14 cellular contexts compared by ENCODE assay signal in genomic region chr13:51420681-51421476, GRCh38. TPM values are rescaled to one million over a fixed set of nuclear protein-coding genes. Genes with fewer than 3 reads are reported as not detected.
DNase-seq lines count a peak whose midpoint lies in the region; ATAC-seq, FAIRE-seq and TF ChIP-seq lines count a peak whose summit lies in the region.
"Had no signal": no experiment of that assay in that cellular context is flagged by ENCODE, and none has a peak within 500 bp of the region (broad histone marks: within the 10 kb centered on the region; RNA-seq: fewer than 3 reads in every experiment).

No MANE protein-coding gene starts in this region.

- POLR2A ChIA-PET in activated B cell treated with CpG ODN at 0.5 μM for 24 hours (lab: Charles Lee), result interaction anchor here (0.9 to 2.4 kb wide), 3 partner anchors 32 to 384 kb away, joined by 3 to 13 read pairs (median 3); partner anchors contain the start of gene INTS6

- peak overlapping the region; percentile 8 for H3K4me3 Mint-ChIP-seq in activated B cell treated with CpG ODN at 0.5 μM for 24 hours

- ATAC-seq in activated B cell treated with CpG ODN at 0.5 μM for 24 hours (ENCODE audit: low read depth), result no peak
- no peak for ATAC-seq in pancreas
- ATAC-seq in left cardiac atrium, result no peak
- ATAC-seq in HG02938 (IDR thresholded peaks at IDR 0.05; ENCODE audit: unreplicated experiment), result no peak
- ATAC-seq: SK-N-SH treated with all-trans-retinoic acid at 6 μM for 48 hours had no signal

- TF ChIP-seq CTCF in activated B cell treated with CpG ODN at 0.5 μM for 24 hours (IDR thresholded peaks at IDR 0.05) (no peak), pancreas (IDR thresholded peaks at IDR 0.05) (no peak)

- H3K27me3 ChIP-seq in pancreas, result no peaks in the 10 kb centered on the region
- H3K27me3 ChIP-seq: ovary had no signal

- H3K36me3 Mint-ChIP-seq in activated B cell treated with CpG ODN at 0.5 μM for 24 hours (ENCODE audit: low read depth), result peaks cover 32% of the 10 kb centered on the region

- H3K27me3 Mint-ChIP-seq in activated B cell treated with CpG ODN at 0.5 μM for 24 hours, result no peaks in the 10 kb centered on the region

- H3K27ac ChIP-seq in pancreas, result no peak overlapping the region
- H3K27ac ChIP-seq: ovary had no signal

- intact Hi-C loops in activated B cell treated with CpG ODN at 0.5 μM for 24 hours (cut with micrococcal nuclease) (loop anchor here (5.0 kb wide), 1 partner anchor 34 kb away; no protein-coding TSS in a partner anchor), pancreas (cut with DNase I) (no loop called here), left cardiac atrium (cut with DNase I) (no loop called here)

- H3K27ac Mint-ChIP-seq in activated B cell treated with CpG ODN at 0.5 μM for 24 hours, result peak overlapping the region; percentile 76

- peaks cover 0 to 4% (median 0%) of the 10 kb centered on the region in 3 donors for H3K36me3 ChIP-seq in pancreas
- H3K36me3 ChIP-seq: ovary had no signal

- peaks cover under 1% of the 10 kb centered on the region for H3K9me3 Mint-ChIP-seq in activated B cell treated with CpG ODN at 0.5 μM for 24 hours

- CTCF ChIA-PET in activated B cell treated with CpG ODN at 0.5 μM for 24 hours (lab: Charles Lee), result interaction anchor here (1.2 to 1.4 kb wide), 2 partner anchors 376 to 377 kb away, joined by 3 read pairs; no protein-coding TSS in a partner anchor

- H3K9me3 ChIP-seq in pancreas, result no peaks in the 10 kb centered on the region
- H3K9me3 ChIP-seq: HAP-1, ovary had no signal

- WGBS in pancreas, 2 donors, result 73 to 79% methylated on average over 6 of the region's 6 CpGs

- no peak overlapping the region for H3K4me3 ChIP-seq in pancreas
- H3K4me3 ChIP-seq: HAP-1, ovary had no signal

- no peak for FAIRE-seq in pancreas (lab: Jason Lieb, UNC)

- H3K4me1 Mint-ChIP-seq in activated B cell treated with CpG ODN at 0.5 μM for 24 hours, result peaks cover 71% of the 10 kb centered on the region

- DNase-seq in stimulated activated CD4-positive, alpha-beta T cell treated with anti-CD3 and anti-CD28 coated beads, Interleukin-15, amount 100 ng/mL, for 24 hours, result peak; percentile 6
- DNase-seq in stimulated activated CD4-positive, alpha-beta T cell treated with anti-CD3 and anti-CD28 coated beads, Interleukin-1b, Interleukin-23, amount 100 ng/mL, for 48 hours, result no peak
- DNase-seq in activated B cell treated with CpG ODN at 0.5 μM for 24 hours (no peak), islet precursor cell (peak; percentile 71), pancreas (no peak), inferior parietal cortex (ENCODE audit: extremely low spot score) (no peak), left cardiac atrium (no peak)
- DNase-seq: amniotic stem cell, dermis blood vessel endothelial cell, NCI-H345, ovary had no signal

- peaks cover 10 to 51% (median 41%) of the 10 kb centered on the region in 3 donors for H3K4me1 ChIP-seq in pancreas

RNA-seq across cellular contexts. Expression of gene INTS6, which starts 32.0 kb away (rescaled TPM):
- 55.3 and 68.7 TPM in 2 replicates for total RNA-seq in activated B cell treated with CpG ODN at 0.5 μM for 24 hours
- 10 to 100 TPM; 23.7 to 44.8 (median 29.7) TPM for total RNA-seq in pancreas
- 10 to 100 TPM; 10.9 to 11.4 TPM for polyA plus RNA-seq in pancreas
- 10 to 100 TPM; 23.9 to 25.3 TPM for total RNA-seq in left cardiac atrium

Comparison
In these comparisons a context has a peak if more than half of its experiments do, and no peak if none do; other contexts are left out.
1. DNase-seq: peak in stimulated activated CD4-positive, alpha-beta T cell treated with anti-CD3 and anti-CD28 coated beads, Interleukin-15, amount 100 ng/mL, for 24 hours (single experiment) and islet precursor cell (single experiment); none in stimulated activated CD4-positive, alpha-beta T cell treated with anti-CD3 and anti-CD28 coated beads, Interleukin-1b, Interleukin-23, amount 100 ng/mL, for 48 hours (single experiment), activated B cell treated with CpG ODN at 0.5 μM for 24 hours (single experiment), pancreas (0 of 6), inferior parietal cortex (single experiment) and left cardiac atrium (single experiment).